8 cellular contexts compared by ENCODE assay signal in genomic region chr11:65134240-65134951, GRCh38. TPM values are rescaled to one million over a fixed set of nuclear protein-coding genes. Genes with fewer than 3 reads are reported as not detected.
DNase-seq lines count a peak whose midpoint lies in the region; ATAC-seq and TF ChIP-seq lines count a peak whose summit lies in the region.

Gene SYVN1, minus strand, starts transcription at chr11:65134519. Its CDS starts 918 bp downstream, at chr11:65133601.

- no peaks in the 10 kb centered on the region for H3K9me3 Mint-ChIP-seq in activated naive CD8-positive, alpha-beta T cell treated with anti-CD3 and anti-CD28 coated beads, Interleukin-2, amount 50 U/mL, for 24 hours

- TF ChIP-seq CTCF in GM12875 (IDR thresholded peaks at IDR 0.05; ENCODE audit: borderline replicate concordance, insufficient read depth, low read depth, low read length) (no peak), upper lobe of left lung (IDR thresholded peaks at IDR 0.05) (peak in 2 of 6 experiments; percentile 14 to 24)

- intact Hi-C loops in cardiac septum (cut with DNase I) (loop anchor here (5.0 kb wide), 1 partner anchor 48 kb away; the partner anchor contains the start of gene CAPN1), posterior vena cava (cut with DNase I) (loop anchor here in 1 of 2 donors (5.0 kb wide), 1 partner anchor 48 kb away; the partner anchor contains the start of gene CAPN1)

- peak within 1 kb of the TSS; percentile 96 for H3K4me3 Mint-ChIP-seq in activated naive CD8-positive, alpha-beta T cell treated with anti-CD3 and anti-CD28 coated beads, Interleukin-2, amount 50 U/mL, for 24 hours

- 0% methylated on average over 16 to 26 of the region's 60 CpGs for WGBS in upper lobe of left lung, 2 donors

- TF ChIP-seq POLR2A in upper lobe of left lung (IDR thresholded peaks at IDR 0.05): peak; percentile 77 to 97 (median 94)

- H3K4me1 Mint-ChIP-seq in activated naive CD8-positive, alpha-beta T cell treated with anti-CD3 and anti-CD28 coated beads, Interleukin-2, amount 50 U/mL, for 24 hours: peaks cover 33% of the 10 kb centered on the region

- H3K4me1 ChIP-seq in upper lobe of left lung: peaks cover 24 to 33% (median 27%) of the 10 kb centered on the region in 4 donors

- DNase-seq in NCI-H1105 treated with DMSO at 0.1 percent for 48 hours (lab: John Stamatoyannopoulos, UW): peak; percentile 95
- DNase-seq in SW480 (ENCODE audit: low spot score): peak; percentile 85
- DNase-seq in activated naive CD8-positive, alpha-beta T cell treated with anti-CD3 and anti-CD28 coated beads, Interleukin-2, amount 50 U/mL, for 24 hours: peak; percentile 93
- peak; percentile 95 for DNase-seq in cardiac septum (ENCODE audit: low spot score)
- DNase-seq in posterior vena cava (ENCODE audit: low spot score): peak; percentile 97
- peak; percentile 90 to 99 for DNase-seq in upper lobe of left lung

- no peaks in the 10 kb centered on the region for H3K27me3 ChIP-seq in upper lobe of left lung

- H3K36me3 ChIP-seq in upper lobe of left lung: peaks cover 20 to 35% (median 33%) of the 10 kb centered on the region in 4 donors

- peak within 1 kb of the TSS; percentile 99 for H3K27ac Mint-ChIP-seq in activated naive CD8-positive, alpha-beta T cell treated with anti-CD3 and anti-CD28 coated beads, Interleukin-2, amount 50 U/mL, for 24 hours

- H3K4me3 ChIP-seq in GM12875 (ENCODE audit: low read depth, low read length) (peak within 1 kb of the TSS; percentile 99), upper lobe of left lung (peak within 1 kb of the TSS; percentile 67 to 98 (median 88))

- peaks cover 12% of the 10 kb centered on the region for H3K36me3 Mint-ChIP-seq in activated naive CD8-positive, alpha-beta T cell treated with anti-CD3 and anti-CD28 coated beads, Interleukin-2, amount 50 U/mL, for 24 hours (ENCODE audit: low read depth)

- no peaks in the 10 kb centered on the region for H3K9me3 ChIP-seq in upper lobe of left lung

- no peaks in the 10 kb centered on the region for H3K27me3 Mint-ChIP-seq in activated naive CD8-positive, alpha-beta T cell treated with anti-CD3 and anti-CD28 coated beads, Interleukin-2, amount 50 U/mL, for 24 hours

- ATAC-seq in HG02678 (IDR thresholded peaks at IDR 0.05; ENCODE audit: unreplicated experiment): peak; percentile 52
- peak; percentile 84 for ATAC-seq in activated naive CD8-positive, alpha-beta T cell treated with anti-CD3 and anti-CD28 coated beads, Interleukin-2, amount 50 U/mL, for 24 hours
- ATAC-seq in upper lobe of left lung (ENCODE audit: low FRiP score in 2 of 2): peak; percentile 94 to 96

- peak within 1 kb of the TSS; percentile 97 to 99 (median 98) for H3K27ac ChIP-seq in upper lobe of left lung

- peak in 1 of 4 donors; percentile 75 for TF ChIP-seq EP300 in upper lobe of left lung (IDR thresholded peaks at IDR 0.05)

RNA-seq across cellular contexts. Expression of gene SYVN1, which starts in this region (rescaled TPM):
- 25.2 TPM for total RNA-seq in cardiac septum
- total RNA-seq in posterior vena cava: 10 to 100 TPM; 52.7 to 57.0 TPM
- 10 to 100 TPM; 31.1 to 70.6 (median 50.0) TPM for total RNA-seq in upper lobe of left lung

Comparison
In these comparisons a context has a peak if more than half of its experiments do, and no peak if none do; other contexts are left out.
1. Peak in every context shown above with its lines: DNase-seq, ATAC-seq, H3K4me3 ChIP-seq and H3K27ac ChIP-seq.